8 cellular contexts compared by ENCODE assay signal in genomic region chr1:178038372-178038771, GRCh38. TPM values are rescaled to one million over a fixed set of nuclear protein-coding genes. Genes with fewer than 3 reads are reported as not detected.
DNase-seq lines count a peak whose midpoint lies in the region; ATAC-seq and TF ChIP-seq lines count a peak whose summit lies in the region.
"Had no signal": no experiment of that assay in that cellular context is flagged by ENCODE, and none has a peak within 500 bp of the region (broad histone marks: within the 10 kb centered on the region; RNA-seq: fewer than 3 reads in every experiment).

No MANE protein-coding gene starts in this region.

- WGBS in thyroid gland, 2 donors: 89 to 90% methylated on average over 11 of the region's 11 CpGs

- H3K4me1 Mint-ChIP-seq in activated CD4-positive, alpha-beta T cell treated with anti-CD3 and anti-CD28 coated beads for 36 hours: no peaks in the 10 kb centered on the region

- H3K9me3 ChIP-seq in endocrine pancreas (ENCODE audit: control insufficient read depth, low read length): no peaks in the 10 kb centered on the region
- H3K9me3 ChIP-seq in mucosa of stomach (ENCODE audit: control insufficient read depth, low read length): no peaks in the 10 kb centered on the region
- H3K9me3 ChIP-seq in thyroid gland: no peaks in the 10 kb centered on the region

- no peak for ATAC-seq in activated CD4-positive, alpha-beta T cell treated with anti-CD3 and anti-CD28 coated beads for 36 hours
- no peak for ATAC-seq in HG03095 (IDR thresholded peaks at IDR 0.05; ENCODE audit: unreplicated experiment)

- peaks cover 5% of the 10 kb centered on the region for H3K4me1 ChIP-seq in endocrine pancreas (ENCODE audit: control insufficient read depth, insufficient read depth, low read length)
- peaks cover 10% of the 10 kb centered on the region for H3K4me1 ChIP-seq in mucosa of stomach (ENCODE audit: control insufficient read depth, insufficient read depth, low read length)
- H3K4me1 ChIP-seq in thyroid gland: peaks cover 40 to 53% of the 10 kb centered on the region in 2 donors

- CTCF ChIA-PET in activated CD4-positive, alpha-beta T cell treated with anti-CD3 and anti-CD28 coated beads for 36 hours (lab: Charles Lee): no interaction called here

- intact Hi-C loops in thyroid gland (cut with DNase I): loop anchor here (10.0 kb wide), 1 partner anchor 236 kb away; no protein-coding TSS in a partner anchor
- intact Hi-C loops in activated CD4-positive, alpha-beta T cell treated with anti-CD3 and anti-CD28 coated beads for 36 hours (cut with DNase I, micrococcal nuclease): no loop called here

- peaks cover 17% of the 10 kb centered on the region for H3K27me3 Mint-ChIP-seq in activated CD4-positive, alpha-beta T cell treated with anti-CD3 and anti-CD28 coated beads for 36 hours

- peak overlapping the region in 2 of 3 donors; percentile 73 to 86 for H3K27ac ChIP-seq in thyroid gland

- DNase-seq in MV-4-11 (lab: John Stamatoyannopoulos, UW) (peak; percentile 55), thyroid gland (no peak)
- DNase-seq in activated CD4-positive, alpha-beta T cell treated with anti-CD3 and anti-CD28 coated beads for 36 hours: no peak
- no peak for DNase-seq in effector CD4-positive, alpha-beta T cell

- H3K27me3 ChIP-seq in endocrine pancreas (ENCODE audit: control insufficient read depth, insufficient read depth, low read length): no peaks in the 10 kb centered on the region
- H3K27me3 ChIP-seq in mucosa of stomach (ENCODE audit: control insufficient read depth, insufficient read depth, low read length): no peaks in the 10 kb centered on the region
- no peaks in the 10 kb centered on the region for H3K27me3 ChIP-seq in thyroid gland

- no peaks in the 10 kb centered on the region for H3K36me3 ChIP-seq in endocrine pancreas (ENCODE audit: control insufficient read depth, insufficient read depth, low read length)
- no peaks in the 10 kb centered on the region for H3K36me3 ChIP-seq in mucosa of stomach (ENCODE audit: control insufficient read depth, insufficient read depth, low read length)
- no peaks in the 10 kb centered on the region for H3K36me3 ChIP-seq in thyroid gland

- no peaks in the 10 kb centered on the region for H3K36me3 Mint-ChIP-seq in activated CD4-positive, alpha-beta T cell treated with anti-CD3 and anti-CD28 coated beads for 36 hours (ENCODE audit: low read depth)

- H3K4me3 ChIP-seq in endocrine pancreas (ENCODE audit: control insufficient read depth, insufficient read depth, low read length): peak overlapping the region; percentile 40
- no peak overlapping the region for H3K4me3 ChIP-seq in mucosa of stomach (ENCODE audit: low read length)
- H3K4me3 ChIP-seq in thyroid gland (replicated peaks in 1 of 3): no peak overlapping the region

- H3K4me3 Mint-ChIP-seq in activated CD4-positive, alpha-beta T cell treated with anti-CD3 and anti-CD28 coated beads for 36 hours: no peak overlapping the region
- H3K4me3 Mint-ChIP-seq: T-helper 1 cell treated with Interleukin-12 subunit alpha and Interleukin-12 subunit beta and Interleukin-4 antibody, amounts not matched to agents 30 μg/mL and 1 μg/mL, for 36 hours had no signal

- peaks cover 8% of the 10 kb centered on the region for H3K9me3 Mint-ChIP-seq in activated CD4-positive, alpha-beta T cell treated with anti-CD3 and anti-CD28 coated beads for 36 hours (ENCODE audit: low read depth)

- POLR2A ChIA-PET in activated CD4-positive, alpha-beta T cell treated with anti-CD3 and anti-CD28 coated beads for 36 hours (lab: Charles Lee): no interaction called here

- TF ChIP-seq POLR2A in thyroid gland (IDR thresholded peaks at IDR 0.05): no peak

- no peak overlapping the region for H3K9ac ChIP-seq in endocrine pancreas (ENCODE audit: control insufficient read depth, insufficient read depth, low read length)
- H3K9ac ChIP-seq in mucosa of stomach (ENCODE audit: low read length): peak overlapping the region; percentile 77

- H3K27ac Mint-ChIP-seq in activated CD4-positive, alpha-beta T cell treated with anti-CD3 and anti-CD28 coated beads for 36 hours: no peak overlapping the region
- H3K27ac Mint-ChIP-seq: T-helper 1 cell treated with Interleukin-12 subunit alpha and Interleukin-12 subunit beta and Interleukin-4 antibody, amounts not matched to agents 30 μg/mL and 1 μg/mL, for 36 hours had no signal

- TF ChIP-seq CTCF in thyroid gland (IDR thresholded peaks at IDR 0.05): no peak

RNA-seq across cellular contexts. Expression of gene RASAL2, which starts 55.5 kb away (rescaled TPM):
- total RNA-seq in thyroid gland: 10 to 100 TPM; 17.9 to 27.3 (median 23.5) TPM
- total RNA-seq in activated CD4-positive, alpha-beta T cell treated with anti-CD3 and anti-CD28 coated beads for 36 hours: not detected

Comparison
In these comparisons a context has a peak if more than half of its experiments do, and no peak if none do; other contexts are left out.
1. RNA of gene RASAL2, which starts 55.5 kb away (total RNA-seq): 17.9 to 27.3 TPM in thyroid gland; not detected in activated CD4-positive, alpha-beta T cell treated with anti-CD3 and anti-CD28 coated beads for 36 hours; every median in the first group is over 10 times any median in the second.